8 cellular contexts compared by ENCODE assay signal in the genomic region with DNA sequence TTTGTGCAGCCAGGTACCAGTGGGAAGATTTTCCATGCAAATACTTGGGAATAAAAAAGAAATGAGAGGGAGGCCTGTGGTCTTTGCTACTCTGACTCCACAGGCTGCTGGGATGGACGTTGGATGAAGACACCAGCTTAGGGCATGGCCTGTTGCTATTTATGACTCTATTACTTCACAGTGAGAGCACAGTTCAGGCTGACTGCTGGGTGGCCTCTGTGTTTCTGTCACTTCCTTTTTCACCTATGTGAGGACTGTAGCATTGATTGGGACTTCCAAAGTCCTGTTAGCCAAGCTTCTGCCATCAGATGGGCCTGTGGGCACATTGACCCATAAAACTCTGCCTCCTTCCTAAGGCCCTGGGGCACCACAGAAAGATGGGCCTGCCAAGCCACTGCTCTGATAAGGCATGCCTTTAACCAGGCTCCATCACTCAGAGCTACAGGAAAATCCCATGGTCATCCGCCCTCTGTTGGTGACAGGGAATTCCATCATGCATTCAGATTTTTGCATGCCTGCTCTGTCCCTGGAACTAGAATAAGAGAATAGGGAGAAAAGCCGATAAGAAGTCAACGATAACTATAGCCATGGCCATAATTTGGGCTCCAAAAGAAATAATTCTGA.
DNase-seq lines count a peak whose midpoint lies in the region; ATAC-seq and TF ChIP-seq lines count a peak whose summit lies in the region.

No MANE protein-coding gene starts in this region.

- H2AFZ ChIP-seq in GM23248: no peak overlapping the region

- no peak overlapping the region for H3K9ac ChIP-seq in GM23248

- peaks cover 70% of the 10 kb centered on the region for H3K36me3 Mint-ChIP-seq in T-cell

- no peak for ATAC-seq in T-cell (replicated peaks in 1 of 4)
- ATAC-seq in GM19324 (IDR thresholded peaks at IDR 0.05; ENCODE audit: low FRiP score, unreplicated experiment): no peak

- TF ChIP-seq POLR2A in Peyer's patch (IDR thresholded peaks at IDR 0.05): no peak
- no peak for TF ChIP-seq POLR2A in ovary (IDR thresholded peaks at IDR 0.05)

- no peaks in the 10 kb centered on the region for H3K9me3 Mint-ChIP-seq in T-cell

- intact Hi-C loops in ovary (cut with DNase I): no loop called here

- H3K4me1 Mint-ChIP-seq in T-cell: peaks cover 17 to 30% (median 28%) of the 10 kb centered on the region in 3 donors

- H3K4me1 ChIP-seq in GM23248 (ENCODE audit: insufficient read depth) (peaks cover 31% of the 10 kb centered on the region), Peyer's patch (no peaks in the 10 kb centered on the region), ovary (ENCODE audit: insufficient read depth) (no peaks in the 10 kb centered on the region)

- peak overlapping the region; percentile 10 to 46 for H3K27ac Mint-ChIP-seq in T-cell

- CTCF ChIA-PET in T-cell (lab: Charles Lee): interaction anchor here in 1 of 2 donors (0.8 kb wide), 1 partner anchor 644 kb away, joined by 3 read pairs; no protein-coding TSS in a partner anchor

- WGBS in GM23248 (ENCODE audit: low coverage in 1 of 2, low lambda C conversion rate in 2 of 2, missing lambda C conversion rate in 2 of 2), 2 experiments: 93 to 94% methylated on average over 4 of the region's 4 CpGs
- WGBS in ovary, 3 donors: 75 to 88% (median 83%) methylated on average over 4 of the region's 4 CpGs

- no peak for TF ChIP-seq EP300 in ovary (IDR thresholded peaks at IDR 0.05)

- in situ Hi-C loops in GM23248 (cut with MboI): no loop called here

- no peaks in the 10 kb centered on the region for H3K36me3 ChIP-seq in GM23248 (ENCODE audit: low read depth)
- peaks cover 0 to 4% (median 0%) of the 10 kb centered on the region in 3 donors for H3K36me3 ChIP-seq in Peyer's patch
- H3K36me3 ChIP-seq in ovary: no peaks in the 10 kb centered on the region

- no peaks in the 10 kb centered on the region for H4K20me1 ChIP-seq in GM23248 (ENCODE audit: insufficient read depth)

- no peak overlapping the region for H3K4me2 ChIP-seq in GM23248 (ENCODE audit: unreplicated experiment)

- no peaks in the 10 kb centered on the region for H3K27me3 ChIP-seq in GM23248 (replicated peaks; ENCODE audit: insufficient read depth)
- no peaks in the 10 kb centered on the region for H3K27me3 ChIP-seq in Peyer's patch
- no peaks in the 10 kb centered on the region for H3K27me3 ChIP-seq in ovary

- POLR2A ChIA-PET in T-cell (lab: Charles Lee): interaction anchor here in 1 of 2 donors (0.5 kb wide), 1 partner anchor 61 kb away, joined by 3 read pairs; no protein-coding TSS in a partner anchor

- H3K79me2 ChIP-seq in GM23248 (ENCODE audit: insufficient read depth): no peaks in the 10 kb centered on the region

- H3K27ac ChIP-seq in C4-2B: no peak overlapping the region
- H3K27ac ChIP-seq in GM23248: no peak overlapping the region
- no peak overlapping the region for H3K27ac ChIP-seq in Peyer's patch
- no peak overlapping the region for H3K27ac ChIP-seq in ovary

- H3K4me3 ChIP-seq in GM23248 (no peak overlapping the region), Peyer's patch (no peak overlapping the region), ovary (no peak overlapping the region)

- no peak overlapping the region for H3K4me3 Mint-ChIP-seq in T-cell

- no peaks in the 10 kb centered on the region for H3K9me2 ChIP-seq in GM23248 (ENCODE audit: insufficient read depth)

- H3F3A ChIP-seq in GM23248 (ENCODE audit: insufficient read depth): peaks cover 18% of the 10 kb centered on the region

- H3K9me3 ChIP-seq in GM23248 (ENCODE audit: low read depth): no peaks in the 10 kb centered on the region
- no peaks in the 10 kb centered on the region for H3K9me3 ChIP-seq in Peyer's patch
- H3K9me3 ChIP-seq in ovary: no peaks in the 10 kb centered on the region

- peak; percentile 35 for DNase-seq in GM23248
- DNase-seq in T-cell: no peak
- DNase-seq in iPS-NIHi7 (ENCODE audit: extremely low spot score): peak; percentile 77
- DNase-seq in NAMALWA (ENCODE audit: low spot score): no peak
- no peak for DNase-seq in Peyer's patch
- no peak for DNase-seq in ovary

- TF ChIP-seq CTCF in C4-2B (conservative IDR thresholded peaks at IDR 0.05) (peak; percentile 74), Peyer's patch (IDR thresholded peaks at IDR 0.05) (peak in 1 of 6 experiments; percentile 34), ovary (IDR thresholded peaks at IDR 0.05) (no peak)

- H3K27me3 Mint-ChIP-seq in T-cell: no peaks in the 10 kb centered on the region

Comparison
In these comparisons a context has a peak if more than half of its experiments do, and no peak if none do; other contexts are left out.
1. DNase-seq: peak in GM23248 (single experiment) and iPS-NIHi7 (single experiment); none in T-cell (0 of 34), NAMALWA (single experiment), Peyer's patch (0 of 3) and ovary (0 of 5).